In the genomic region with DNA sequence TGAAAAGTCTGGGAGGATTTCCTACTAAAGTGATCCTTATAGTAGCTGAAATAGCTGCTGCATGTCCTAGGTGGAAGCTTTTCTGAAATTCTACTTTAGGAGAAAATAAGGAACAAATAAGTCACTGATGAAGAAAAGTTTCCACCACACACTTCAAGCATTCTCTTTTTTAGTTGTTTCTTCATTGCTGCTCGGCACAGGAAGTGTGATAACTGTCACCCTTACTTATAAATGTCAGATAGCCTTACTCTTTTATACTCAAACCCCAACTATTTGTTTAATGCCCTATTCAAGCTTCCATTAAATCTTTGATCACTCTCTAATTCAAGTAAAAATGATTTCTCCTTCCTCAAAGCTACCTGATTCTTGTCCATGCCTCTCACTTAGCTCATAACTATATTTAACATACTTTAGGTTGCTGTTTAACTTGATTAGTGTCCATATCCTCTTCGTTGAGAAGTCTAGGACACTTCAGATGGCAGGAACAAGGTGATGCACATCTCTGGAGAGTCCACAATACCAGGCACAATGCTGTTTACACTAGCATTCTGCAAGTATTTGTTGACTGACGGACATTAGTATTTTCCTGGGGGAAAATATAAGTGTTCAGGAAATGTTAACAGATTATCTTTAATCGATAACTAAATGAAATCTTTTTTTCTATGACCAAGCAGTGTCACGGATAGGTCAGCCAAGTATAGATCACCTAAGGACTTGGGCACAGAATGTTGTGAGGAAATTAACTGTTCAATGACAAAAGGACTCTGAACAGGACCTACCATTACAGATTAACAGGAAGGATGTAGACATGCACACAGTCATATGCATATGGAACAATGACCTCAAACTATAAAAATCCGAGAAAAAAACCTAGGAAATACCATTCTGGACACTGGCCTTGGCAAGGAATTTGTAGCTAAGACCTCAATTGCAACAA, we compare ENCODE assay signal across 14 cellular contexts.
DNase-seq lines count a peak whose midpoint lies in the region; ATAC-seq and TF ChIP-seq lines count a peak whose summit lies in the region.
"Had no signal": no experiment of that assay in that cellular context is flagged by ENCODE, and none has a peak within 500 bp of the region (broad histone marks: within the 10 kb centered on the region; RNA-seq: fewer than 3 reads in every experiment).

No MANE protein-coding gene starts in this region.

- TF ChIP-seq POLR2A in upper lobe of left lung (IDR thresholded peaks at IDR 0.05) = no peak

- H3K4me1 ChIP-seq in right atrium auricular region (peaks cover 0 to 24% of the 10 kb centered on the region in 2 donors), upper lobe of left lung (peaks cover 8 to 16% (median 12%) of the 10 kb centered on the region in 4 donors)

- no peak for DNase-seq in right atrium auricular region (ENCODE audit: low spot score)
- DNase-seq in left ventricle myocardium superior = no peak
- peak; percentile 48 for DNase-seq in RKO (ENCODE audit: low spot score)
- DNase-seq in kidney tubule cell (ENCODE audit: low spot score) = peak; percentile 36
- no peak for DNase-seq in upper lobe of left lung
- DNase-seq in GM03348 (ENCODE audit: low spot score) = no peak
- DNase-seq in mesenteric fat pad (ENCODE audit: low spot score) = no peak
- no peak for DNase-seq in globus pallidus (ENCODE audit: low spot score)
- DNase-seq: activated gamma-delta T cell treated with Interleukin-2 at 50 U/mL for 16 hours, NCI-H2029, NCI-H526 treated with DMSO at 0.1 percent for 48 hours, ovary had no signal

- no peak for ATAC-seq in left ventricle myocardium superior
- no peak for ATAC-seq in upper lobe of left lung (ENCODE audit: low FRiP score in 2 of 2)

- H3K4me3 ChIP-seq in right atrium auricular region = no peak overlapping the region
- H3K4me3 ChIP-seq in upper lobe of left lung = no peak overlapping the region
- H3K4me3 ChIP-seq: ovary, smooth muscle cell had no signal

- WGBS in upper lobe of left lung, 2 donors = 47 to 49% methylated on average over 6 of the region's 6 CpGs

- H3K27ac ChIP-seq in right atrium auricular region = peak overlapping the region; percentile 21 to 34
- H3K27ac ChIP-seq in upper lobe of left lung = peak overlapping the region in 3 of 4 donors; percentile 23 to 51 (median 29)
- H3K27ac ChIP-seq: ovary, RWPE1 had no signal

- TF ChIP-seq CTCF in right atrium auricular region (IDR thresholded peaks at IDR 0.05) = no peak
- no peak for TF ChIP-seq CTCF in upper lobe of left lung (IDR thresholded peaks at IDR 0.05)

- no peaks in the 10 kb centered on the region for H3K9me3 ChIP-seq in right atrium auricular region
- no peaks in the 10 kb centered on the region for H3K9me3 ChIP-seq in upper lobe of left lung
- H3K9me3 ChIP-seq: ovary had no signal

- TF ChIP-seq EP300 in upper lobe of left lung (IDR thresholded peaks at IDR 0.05) = no peak

- H3K27me3 ChIP-seq in right atrium auricular region (no peaks in the 10 kb centered on the region), upper lobe of left lung (no peaks in the 10 kb centered on the region)
- H3K27me3 ChIP-seq: ovary had no signal

- intact Hi-C loops in left ventricle myocardium superior (cut with micrococcal nuclease) = no loop called here

- H3K36me3 ChIP-seq in right atrium auricular region = no peaks in the 10 kb centered on the region
- no peaks in the 10 kb centered on the region for H3K36me3 ChIP-seq in upper lobe of left lung
- H3K36me3 ChIP-seq: ovary had no signal

Comparison
In these comparisons a context has a peak if more than half of its experiments do, and no peak if none do; other contexts are left out.
1. DNase-seq: peak in RKO (single experiment) and kidney tubule cell (single experiment); none in right atrium auricular region (single experiment), left ventricle myocardium superior (single experiment), upper lobe of left lung (0 of 2), GM03348 (single experiment), mesenteric fat pad (single experiment) and globus pallidus (single experiment).